ENCODE assay signal across 1 cellular context in genomic region chr19:6744381-6745288, GRCh38.
TF ChIP-seq lines count a peak whose summit lies in the region.

No MANE protein-coding gene starts in this region.

TF ChIP-seq in HepG2, 621 proteins besides CTCF, POLR2A, EP300 and RAD21:
- TF ChIP-seq TCF7L2 (IDR thresholded peaks at IDR 0.05; ENCODE audit: low read depth, low read length) (no peak), KMT2B (CRISPR knock-in tag; IDR thresholded peaks at IDR 0.05) (no peak), CBX2 (IDR thresholded peaks at IDR 0.05; ENCODE audit: low read depth, low read length) (no peak), CBX2 (CRISPR knock-in tag; IDR thresholded peaks at IDR 0.05; ENCODE audit: low read depth) (no peak), AGO2 (optimal IDR thresholded peaks at IDR 0.05; ENCODE audit: low read depth, low read length) (peak; percentile 80), MED8 (CRISPR knock-in tag; IDR thresholded peaks at IDR 0.05; ENCODE audit: insufficient replicate concordance) (no peak), SIN3A (IDR thresholded peaks at IDR 0.05; ENCODE audit: borderline replicate concordance, low read depth, low read length) (no peak), PREB (CRISPR knock-in tag; IDR thresholded peaks at IDR 0.05) (no peak), HNRNPLL (IDR thresholded peaks at IDR 0.05; ENCODE audit: low read depth, low read length, poor library complexity, severe bottlenecking) (no peak), ZNF687 (CRISPR knock-in tag; IDR thresholded peaks at IDR 0.05) (peak; percentile 50), NFE2 (CRISPR knock-in tag; IDR thresholded peaks at IDR 0.05) (no peak), ZNF788 (CRISPR knock-in tag; IDR thresholded peaks at IDR 0.05; ENCODE audit: borderline replicate concordance) (no peak), HIVEP1 (CRISPR knock-in tag; IDR thresholded peaks at IDR 0.05) (no peak), XRCC5 (optimal IDR thresholded peaks at IDR 0.05; ENCODE audit: low read length) (peak; percentile 13), ZBTB7A (CRISPR knock-in tag; IDR thresholded peaks at IDR 0.05) (no peak), ZBTB33 (CRISPR knock-in tag; IDR thresholded peaks at IDR 0.05) (peak; percentile 75; the same call in 1 of the 2 replicates), FLYWCH1 (CRISPR knock-in tag; IDR thresholded peaks at IDR 0.05) (no peak), RBFOX2 (IDR thresholded peaks at IDR 0.05; ENCODE audit: low read depth, low read length) (peak; percentile 37; the same call in 1 of the 2 replicates), HNRNPL (IDR thresholded peaks at IDR 0.05; ENCODE audit: low read depth, low read length) (peak; percentile 68; the same call in 1 of the 2 replicates), FOSL2 (CRISPR knock-in tag; IDR thresholded peaks at IDR 0.05) (peak; percentile 72), ZNF709 (CRISPR knock-in tag; IDR thresholded peaks at IDR 0.05) (no peak), ZNF224 (CRISPR knock-in tag; IDR thresholded peaks at IDR 0.05) (no peak), ATF7 (IDR thresholded peaks at IDR 0.05) (no peak), ATF7 (CRISPR knock-in tag; IDR thresholded peaks at IDR 0.05) (no peak), ZBTB3 (CRISPR knock-in tag; IDR thresholded peaks at IDR 0.05; ENCODE audit: borderline replicate concordance, low read depth) (no peak), HES4 (CRISPR knock-in tag; IDR thresholded peaks at IDR 0.05; ENCODE audit: borderline replicate concordance) (no peak), PPARG (CRISPR knock-in tag; conservative IDR thresholded peaks at IDR 0.05) (no peak), PATZ1 (CRISPR knock-in tag; IDR thresholded peaks at IDR 0.05) (peak; percentile 33; the same call in 1 of the 2 replicates), ZMAT3 (CRISPR knock-in tag; conservative IDR thresholded peaks at IDR 0.05) (no peak), THRA (CRISPR knock-in tag; IDR thresholded peaks at IDR 0.05; ENCODE audit: borderline replicate concordance) (no peak), PCBP1 (IDR thresholded peaks at IDR 0.05; ENCODE audit: borderline replicate concordance, low read depth, low read length) (0 out of 2 replicates have a peak, but pooled peaks have one; percentile 18), REST (IDR thresholded peaks at IDR 0.05; ENCODE audit: borderline replicate concordance in 1 of 2, low read depth in 1 of 2, low read length in 2 of 2) (no peak), ZNF136 (CRISPR knock-in tag; IDR thresholded peaks at IDR 0.05; ENCODE audit: low read depth) (no peak), ELF4 (CRISPR knock-in tag; IDR thresholded peaks at IDR 0.05; ENCODE audit: borderline replicate concordance) (no peak), ISL2 (CRISPR knock-in tag; IDR thresholded peaks at IDR 0.05) (no peak), KLF16 (CRISPR knock-in tag; IDR thresholded peaks at IDR 0.05) (no peak), ZNF784 (CRISPR knock-in tag; IDR thresholded peaks at IDR 0.05; ENCODE audit: borderline replicate concordance) (no peak), EHMT2 (IDR thresholded peaks at IDR 0.05; ENCODE audit: borderline replicate concordance, low read depth, low read length) (no peak)
